In genomic region chr6:112216699-112217551, GRCh38 we compare ENCODE assay signal across 10 cellular contexts. TPM values are rescaled to one million over a fixed set of nuclear protein-coding genes. Genes with fewer than 3 reads are reported as not detected.
DNase-seq lines count a peak whose midpoint lies in the region; ATAC-seq and TF ChIP-seq lines count a peak whose summit lies in the region.
"Had no signal": no experiment of that assay in that cellular context is flagged by ENCODE, and none has a peak within 500 bp of the region (broad histone marks: within the 10 kb centered on the region; RNA-seq: fewer than 3 reads in every experiment).

No MANE protein-coding gene starts in this region.

- no peak for ATAC-seq in activated CD8-positive, alpha-beta T cell treated with anti-CD3 and anti-CD28 coated beads, Interleukin-2, amount 10 ng/mL, durations not matched to agents 7 days and 5 days
- ATAC-seq in GM18520 (IDR thresholded peaks at IDR 0.05; ENCODE audit: unreplicated experiment) (no peak), GM21786 (IDR thresholded peaks at IDR 0.05; ENCODE audit: unreplicated experiment) (no peak)
- ATAC-seq: esophagus mucosa had no signal

- H3K4me1 Mint-ChIP-seq in activated CD8-positive, alpha-beta T cell treated with anti-CD3 and anti-CD28 coated beads, Interleukin-2, amount 10 ng/mL, durations not matched to agents 7 days and 5 days (ENCODE audit: low read depth) = no peaks in the 10 kb centered on the region

- H3K27me3 Mint-ChIP-seq in activated CD8-positive, alpha-beta T cell treated with anti-CD3 and anti-CD28 coated beads, Interleukin-2, amount 10 ng/mL, durations not matched to agents 7 days and 5 days (ENCODE audit: low read depth) = peaks cover 47% of the 10 kb centered on the region

- peak overlapping the region; percentile 31 to 50 for H3K27ac ChIP-seq in mucosa of rectum (ENCODE audit: low read depth in 2 of 2, low read length in 2 of 2)
- H3K27ac ChIP-seq: pancreas had no signal

- H3K4me3 Mint-ChIP-seq in activated CD8-positive, alpha-beta T cell treated with anti-CD3 and anti-CD28 coated beads, Interleukin-2, amount 10 ng/mL, durations not matched to agents 7 days and 5 days = no peak overlapping the region

- peaks cover 3% of the 10 kb centered on the region for H3K36me3 ChIP-seq in BJ (ENCODE audit: control insufficient read depth, insufficient read depth, low read length)
- H3K36me3 ChIP-seq in mucosa of rectum (ENCODE audit: control insufficient read depth in 2 of 2, insufficient read depth in 2 of 2, low read length in 2 of 2) = no peaks in the 10 kb centered on the region
- H3K36me3 ChIP-seq: pancreas had no signal

- DNase-seq in BJ (ENCODE audit: low read depth) (peak; percentile 46), LoVo (ENCODE audit: low spot score) (peak; percentile 55), cardiac fibroblast (ENCODE audit: low read depth in 2 of 2) (peak; percentile 78 to 93)
- DNase-seq in activated CD8-positive, alpha-beta T cell treated with anti-CD3 and anti-CD28 coated beads, Interleukin-2, amount 10 ng/mL, durations not matched to agents 7 days and 5 days = no peak
- DNase-seq in activated CD4-positive, alpha-beta T cell treated with anti-CD3 and anti-CD28 coated beads, Interleukin-2, amount 50 U/mL, for 4 hours = no peak
- DNase-seq: pancreas had no signal

- POLR2A ChIA-PET in BJ (lab: Charles Lee) = interaction anchor here (0.6 kb wide), 1 partner anchor 74 kb away, joined by 6 read pairs; no protein-coding TSS in a partner anchor
- POLR2A ChIA-PET in activated CD8-positive, alpha-beta T cell treated with anti-CD3 and anti-CD28 coated beads, Interleukin-2, amount 10 ng/mL, durations not matched to agents 7 days and 5 days (lab: Charles Lee) = no interaction called here

- H3K27me3 ChIP-seq in BJ (ENCODE audit: control insufficient read depth, insufficient read depth, low read length) (no peaks in the 10 kb centered on the region), mucosa of rectum (ENCODE audit: control insufficient read depth in 2 of 2, insufficient read depth in 2 of 2, low read length in 2 of 2) (peaks cover 0 to 2% of the 10 kb centered on the region in 2 donors)
- H3K27me3 ChIP-seq: pancreas had no signal

- CTCF ChIA-PET in BJ (lab: Yijun Ruan, JAX) = no interaction called here
- CTCF ChIA-PET in activated CD8-positive, alpha-beta T cell treated with anti-CD3 and anti-CD28 coated beads, Interleukin-2, amount 10 ng/mL, durations not matched to agents 7 days and 5 days (lab: Charles Lee) = no interaction called here

- no peak overlapping the region for H3K9ac ChIP-seq in mucosa of rectum (ENCODE audit: low read depth in 1 of 2, low read length in 2 of 2)

- H3K27ac Mint-ChIP-seq in activated CD8-positive, alpha-beta T cell treated with anti-CD3 and anti-CD28 coated beads, Interleukin-2, amount 10 ng/mL, durations not matched to agents 7 days and 5 days = no peak overlapping the region

- H3K9me3 ChIP-seq in mucosa of rectum (ENCODE audit: control insufficient read depth in 2 of 2, low read length in 2 of 2) = no peaks in the 10 kb centered on the region
- H3K9me3 ChIP-seq: pancreas had no signal

- H3K4me1 ChIP-seq in mucosa of rectum (ENCODE audit: control insufficient read depth in 2 of 2, insufficient read depth in 2 of 2, low read length in 2 of 2) = no peaks in the 10 kb centered on the region
- H3K4me1 ChIP-seq: pancreas had no signal

- no peaks in the 10 kb centered on the region for H3K36me3 Mint-ChIP-seq in activated CD8-positive, alpha-beta T cell treated with anti-CD3 and anti-CD28 coated beads, Interleukin-2, amount 10 ng/mL, durations not matched to agents 7 days and 5 days (ENCODE audit: low read depth)

- H3K9me3 Mint-ChIP-seq in activated CD8-positive, alpha-beta T cell treated with anti-CD3 and anti-CD28 coated beads, Interleukin-2, amount 10 ng/mL, durations not matched to agents 7 days and 5 days (ENCODE audit: insufficient read depth) = no peaks in the 10 kb centered on the region

- H3K4me3 ChIP-seq in BJ (ENCODE audit: low read depth, low read length) (no peak overlapping the region), cardiac fibroblast (replicated peaks in 1 of 2; ENCODE audit: low read depth in 2 of 2, low read length in 2 of 2) (no peak overlapping the region), mucosa of rectum (ENCODE audit: low read length in 2 of 2) (no peak overlapping the region)
- H3K4me3 ChIP-seq: pancreas had no signal

- TF ChIP-seq CTCF in BJ (IDR thresholded peaks at IDR 0.05; ENCODE audit: insufficient read depth, low read depth, low read length) (no peak), cardiac fibroblast (IDR thresholded peaks at IDR 0.05; ENCODE audit: low read depth, low read length) (no peak)

RNA-seq across cellular contexts. Expression of gene LAMA4, which starts 37.4 kb away (rescaled TPM):
- 268 and 301 TPM in 2 replicates for polyA plus RNA-seq in BJ (2011; rRNA removed)
- 230 and 338 TPM in 2 replicates for polyA minus RNA-seq in BJ (2011; rRNA and poly(A)+ RNA removed)
- not detected for total RNA-seq in activated CD8-positive, alpha-beta T cell treated with anti-CD3 and anti-CD28 coated beads, Interleukin-2, amount 10 ng/mL, durations not matched to agents 7 days and 5 days

Comparison
In these comparisons a context has a peak if more than half of its experiments do, and no peak if none do; other contexts are left out.
1. DNase-seq: peak in BJ (single experiment), LoVo (single experiment) and cardiac fibroblast (2 of 2); none in activated CD8-positive, alpha-beta T cell treated with anti-CD3 and anti-CD28 coated beads, Interleukin-2, amount 10 ng/mL, durations not matched to agents 7 days and 5 days (single experiment) and activated CD4-positive, alpha-beta T cell treated with anti-CD3 and anti-CD28 coated beads, Interleukin-2, amount 50 U/mL, for 4 hours (0 of 2).